In genomic region chr10:17838080-17838634, GRCh38 we compare ENCODE assay signal across 16 cellular contexts. TPM values are rescaled to one million over a fixed set of nuclear protein-coding genes. Genes with fewer than 3 reads are reported as not detected.
DNase-seq lines count a peak whose midpoint lies in the region; ATAC-seq, FAIRE-seq and TF ChIP-seq lines count a peak whose summit lies in the region.
"Had no signal": no experiment of that assay in that cellular context is flagged by ENCODE, and none has a peak within 500 bp of the region (broad histone marks: within the 10 kb centered on the region; RNA-seq: fewer than 3 reads in every experiment).

No MANE protein-coding gene starts in this region.

- CTCF ChIA-PET in GM12878 (lab: Yijun Ruan, JAX) = interaction anchor here (1.9 kb wide), 1 partner anchor 10 kb away, joined by 6 read pairs; no protein-coding TSS in a partner anchor
- CTCF ChIA-PET in activated naive CD4-positive, alpha-beta T cell treated with anti-CD3 and anti-CD28 coated beads, Interleukin-2, amount 10 ng/mL, durations not matched to agents 7 days and 5 days (lab: Charles Lee) = no interaction called here

- H3K27me3 Mint-ChIP-seq in activated naive CD4-positive, alpha-beta T cell treated with anti-CD3 and anti-CD28 coated beads, Interleukin-2, amount 10 ng/mL, durations not matched to agents 7 days and 5 days = peaks cover 15% of the 10 kb centered on the region

- H2AFZ ChIP-seq in GM12878 (ENCODE audit: control insufficient read depth, low read depth, low read length) = no peak overlapping the region

- 15% methylated on average over 9 of the region's 9 CpGs for WGBS in GM12878 (ENCODE audit: insufficient coverage, insufficient replicate concordance, low lambda C conversion rate, missing lambda C conversion rate)
- no CpG with 5 or more reads among the region's 9 CpGs for WGBS in mesendoderm (ENCODE audit: extremely low coverage, insufficient coverage, low lambda C conversion rate)
- 54% methylated on average over 9 of the region's 9 CpGs for WGBS in suprapubic skin

- POLR2A ChIA-PET in GM12878 (lab: Charles Lee) = no interaction called here

- no peaks in the 10 kb centered on the region for H3K36me3 Mint-ChIP-seq in activated naive CD4-positive, alpha-beta T cell treated with anti-CD3 and anti-CD28 coated beads, Interleukin-2, amount 10 ng/mL, durations not matched to agents 7 days and 5 days

- TF ChIP-seq EP300 in GM12878 (IDR thresholded peaks at IDR 0.05; ENCODE audit: borderline replicate concordance in 1 of 2, control insufficient read depth in 1 of 2, low read depth in 2 of 2, low read length in 2 of 2) (no peak), suprapubic skin (IDR thresholded peaks at IDR 0.05) (no peak)

- H3K4me3 ChIP-seq in MG63 = peak overlapping the region; percentile 11; the same call in 1 of the 2 replicates
- H3K4me3 ChIP-seq in GM12878 = no peak overlapping the region
- H3K4me3 ChIP-seq in mesendoderm (ENCODE audit: low read length) = no peak overlapping the region
- no peak overlapping the region for H3K4me3 ChIP-seq in suprapubic skin
- H3K4me3 ChIP-seq: transverse colon had no signal

- H3K36me3 ChIP-seq in MG63 (no peaks in the 10 kb centered on the region), GM12878 (ENCODE audit: control insufficient read depth in 2 of 2, insufficient read depth in 2 of 2, low read length in 1 of 2) (no peaks in the 10 kb centered on the region), mesendoderm (ENCODE audit: control insufficient read depth, insufficient read depth, low read length) (no peaks in the 10 kb centered on the region), suprapubic skin (no peaks in the 10 kb centered on the region)
- H3K36me3 ChIP-seq: transverse colon had no signal

- no peaks in the 10 kb centered on the region for H3K9me3 Mint-ChIP-seq in activated naive CD4-positive, alpha-beta T cell treated with anti-CD3 and anti-CD28 coated beads, Interleukin-2, amount 10 ng/mL, durations not matched to agents 7 days and 5 days

- RAD21 ChIA-PET in GM12878 (lab: Charles Lee; ENCODE audit: unreplicated experiment) = no interaction called here

- in situ Hi-C loops in GM12878 (cut with MboI) = no loop called here

- intact Hi-C loops in GM12878 (cut with micrococcal nuclease; ENCODE audit: unreplicated experiment) = no loop called here

- TF ChIP-seq POLR2A in GM12878 (IDR thresholded peaks at IDR 0.05; ENCODE audit: low read depth, low read length) (no peak), suprapubic skin (IDR thresholded peaks at IDR 0.05) (no peak)

- peak overlapping the region; percentile 88 for H2BK5ac ChIP-seq in mesendoderm (ENCODE audit: low read length)

- H2BK15ac ChIP-seq in mesendoderm (replicated peaks; ENCODE audit: low read depth) = no peak overlapping the region

- H3K4me1 Mint-ChIP-seq in activated naive CD4-positive, alpha-beta T cell treated with anti-CD3 and anti-CD28 coated beads, Interleukin-2, amount 10 ng/mL, durations not matched to agents 7 days and 5 days = no peaks in the 10 kb centered on the region

- H3K27ac ChIP-seq in GM12878 (ENCODE audit: control insufficient read depth, insufficient read depth) = no peak overlapping the region
- H3K27ac ChIP-seq in mesendoderm (ENCODE audit: low read depth, low read length) = peak overlapping the region; percentile 73
- no peak overlapping the region for H3K27ac ChIP-seq in suprapubic skin
- H3K27ac ChIP-seq: transverse colon had no signal

- peak overlapping the region; percentile 60 for H2AK5ac ChIP-seq in mesendoderm (ENCODE audit: low read length)

- peak overlapping the region; percentile 94 for H2BK120ac ChIP-seq in mesendoderm (ENCODE audit: low read depth, low read length)

- no peak overlapping the region for H3K27ac Mint-ChIP-seq in activated naive CD4-positive, alpha-beta T cell treated with anti-CD3 and anti-CD28 coated beads, Interleukin-2, amount 10 ng/mL, durations not matched to agents 7 days and 5 days

- H3K79me1 ChIP-seq in mesendoderm (ENCODE audit: low read length) = no peaks in the 10 kb centered on the region

- no peak for TF ChIP-seq CTCF in GM12878 (IDR thresholded peaks at IDR 0.05 in 2 of 3, conservative IDR thresholded peaks at IDR 0.05 in 1 of 3; ENCODE audit: control insufficient read depth in 2 of 3, extremely low read depth in 1 of 3, insufficient read depth in 1 of 3, low read depth in 3 of 3, low read length in 3 of 3)
- no peak for TF ChIP-seq CTCF in suprapubic skin (IDR thresholded peaks at IDR 0.05)

- H3K4me2 ChIP-seq in GM12878 (ENCODE audit: control insufficient read depth, insufficient read depth) (no peak overlapping the region), mesendoderm (ENCODE audit: low read length) (no peak overlapping the region)

- peak overlapping the region; percentile 62 for H3K56ac ChIP-seq in mesendoderm (ENCODE audit: low read length)

- H3K4me1 ChIP-seq in GM12878 (ENCODE audit: control insufficient read depth, insufficient read depth, low read length) (no peaks in the 10 kb centered on the region), mesendoderm (ENCODE audit: control insufficient read depth, low read depth, low read length) (peaks cover 3% of the 10 kb centered on the region), suprapubic skin (no peaks in the 10 kb centered on the region)

- TF ChIP-seq RAD21 in GM12878 (IDR thresholded peaks at IDR 0.05; ENCODE audit: insufficient read depth, low read depth, low read length) = no peak

- H4K5ac ChIP-seq in mesendoderm (ENCODE audit: low read length) = no peak overlapping the region

- DNase-seq in DMS 273 (lab: John Stamatoyannopoulos, UW; ENCODE audit: unreplicated experiment) (peak; percentile 72), MG63 (peak; percentile 14), GM12878 (ENCODE audit: low read depth, low spot score) (no peak), mesendoderm (no peak), suprapubic skin (ENCODE audit: low spot score in 2 of 2) (no peak)
- DNase-seq in stimulated activated CD4-positive, alpha-beta T cell treated with anti-CD3 and anti-CD28 coated beads, Interleukin-2, amount 100 ng/mL, for 24 hours = no peak
- no peak for DNase-seq in activated naive CD4-positive, alpha-beta T cell treated with anti-CD3 and anti-CD28 coated beads, Interleukin-2, amount 10 ng/mL, durations not matched to agents 7 days and 5 days
- no peak for DNase-seq in stimulated activated CD4-positive, alpha-beta T cell treated with anti-CD3 and anti-CD28 coated beads, Interleukin-15, amount 100 ng/mL, for 24 hours
- DNase-seq: activated naive CD4-positive, alpha-beta T cell; EL; glutamatergic neuron; NCI-H2029 treated with DMSO at 0.1 percent for 48 hours; retina; stimulated activated CD4-positive, alpha-beta T cell treated with anti-CD3 and anti-CD28 coated beads, Interleukin-2, amount 100 ng/mL, for 48 hours; transverse colon had no signal

- H3K79me2 ChIP-seq in GM12878 (ENCODE audit: control insufficient read depth, insufficient read depth, low read length) (no peaks in the 10 kb centered on the region), mesendoderm (ENCODE audit: control insufficient read depth, insufficient read depth, low read length) (no peaks in the 10 kb centered on the region)

- H3K4ac ChIP-seq in mesendoderm (ENCODE audit: low read depth, low read length) = peak overlapping the region; percentile 81

- BruUV-seq in GM12878 (replicated peaks; lab: Mats Ljungman, UMichigan) = no TSS peak

- no peak overlapping the region for H3K4me3 Mint-ChIP-seq in activated naive CD4-positive, alpha-beta T cell treated with anti-CD3 and anti-CD28 coated beads, Interleukin-2, amount 10 ng/mL, durations not matched to agents 7 days and 5 days

- FAIRE-seq in GM12878 (lab: Jason Lieb, UNC) = peak; percentile 80

- no peaks in the 10 kb centered on the region for H3K9me3 ChIP-seq in MG63
- no peaks in the 10 kb centered on the region for H3K9me3 ChIP-seq in GM12878 (replicated peaks; ENCODE audit: control insufficient read depth, insufficient read depth, low read length)
- H3K9me3 ChIP-seq in suprapubic skin = no peaks in the 10 kb centered on the region
- H3K9me3 ChIP-seq: transverse colon had no signal

- ATAC-seq in GM12878 = peak; percentile 38

- SMC1A ChIA-PET in GM12878 (lab: Charles Lee; ENCODE audit: uncharacterized antibody, unreplicated experiment) = no interaction called here

- H4K20me1 ChIP-seq in GM12878 (ENCODE audit: control insufficient read depth, insufficient read depth) = no peaks in the 10 kb centered on the region

- peak overlapping the region; percentile 96 for H3K18ac ChIP-seq in mesendoderm (ENCODE audit: low read length)

- H3K23ac ChIP-seq in mesendoderm (ENCODE audit: low read length) = no peak overlapping the region

- H3K9ac ChIP-seq in GM12878 (ENCODE audit: control insufficient read depth, insufficient read depth, low read length) (no peak overlapping the region), mesendoderm (ENCODE audit: low read length) (no peak overlapping the region)

- peak overlapping the region; percentile 56 for H4K8ac ChIP-seq in mesendoderm (ENCODE audit: low read depth, low read length)

- H3K27me3 ChIP-seq in MG63 = no peaks in the 10 kb centered on the region
- peaks cover 2 to 4% of the 10 kb centered on the region in 2 experiments; a peak in 1 of 4 replicates for H3K27me3 ChIP-seq in GM12878 (replicated peaks in 1 of 2; ENCODE audit: control insufficient read depth in 2 of 2, insufficient read depth in 2 of 2, low read length in 1 of 2)
- H3K27me3 ChIP-seq in mesendoderm (ENCODE audit: insufficient read depth, low read length, poor library complexity) = no peaks in the 10 kb centered on the region
- peaks cover 9% of the 10 kb centered on the region for H3K27me3 ChIP-seq in suprapubic skin
- H3K27me3 ChIP-seq: transverse colon had no signal

RNA-seq across cellular contexts. Expression of gene MRC1, which starts 29.0 kb away (rescaled TPM):
- total RNA-seq in MG63 (2014; rRNA removed; shearing (Covaris generic); ENCODE audit: low replicate concordance) = not detected in 2 replicates
- not detected in 2 replicates for total RNA-seq in GM12878 (2013; cell fraction: nucleolus; rRNA removed)
- total RNA-seq in GM12878 (2014; rRNA removed) = not detected in 2 replicates
- 0.04 TPM in 1 of 2 replicates, not detected in the other for total RNA-seq in GM12878 (2014; rRNA removed; fragmentation: Illumina TruSeq; extraction: Trizol)
- total RNA-seq in GM12878 (2021) = 0.19 and 0.21 TPM in 2 replicates
- polyA plus RNA-seq in GM12878 (2011; ENCODE audit: low read depth) = not detected
- polyA plus RNA-seq in GM12878 (2011; rRNA removed) = 0.01 TPM in 1 of 2 replicates, not detected in the other
- polyA plus RNA-seq in GM12878 (2011; cell fraction: cytosol; rRNA removed) = not detected in 2 replicates
- 0.03 TPM in 1 of 2 replicates, not detected in the other for polyA plus RNA-seq in GM12878 (2011; cell fraction: nucleus; rRNA removed)
- 0.01 and 0.03 TPM in 2 replicates for polyA plus RNA-seq in GM12878 (2012)
- 0.03 TPM in 1 of 2 replicates, not detected in the other for polyA plus RNA-seq in GM12878 (2014; fragmentation: Illumina TruSeq; extraction: Trizol)
- polyA plus RNA-seq in GM12878 (2014; fragmentation: Nextera tagmentation; extraction: Ambion mirVana) = under 1 TPM in 1 of 2 experiments, not detected in 1; 0.02 TPM
- polyA plus RNA-seq in GM12878 (2014; rRNA removed) = 0.01 TPM in 1 of 2 replicates, not detected in the other
- not detected for polyA plus RNA-seq in GM12878 (2016; fragmentation: Nextera tagmentation; extraction: Ambion mirVana)
- polyA minus RNA-seq in GM12878 (2011; rRNA and poly(A)+ RNA removed) = 0.07 TPM in 1 of 2 replicates, not detected in the other
- not detected in 2 replicates for polyA minus RNA-seq in GM12878 (2011; cell fraction: cytosol; rRNA and poly(A)+ RNA removed)
- polyA minus RNA-seq in GM12878 (2011; cell fraction: nucleus; rRNA and poly(A)+ RNA removed) = not detected in 2 replicates
- 0.17 TPM for polyA plus RNA-seq in mesendoderm (2013, experiment 1 of 2)
- 0.18 TPM for polyA plus RNA-seq in mesendoderm (2013, experiment 2 of 2)
- 1 to 10 TPM; 3.3 to 9.8 (median 5.9) TPM for total RNA-seq in suprapubic skin
- total RNA-seq: LHCN-M2 had no signal

Comparison
In these comparisons a context has a peak if more than half of its experiments do, and no peak if none do; other contexts are left out.
1. DNase-seq: peak in DMS 273 (single experiment) and MG63 (single experiment); none in GM12878 (single experiment), mesendoderm (single experiment), stimulated activated CD4-positive, alpha-beta T cell treated with anti-CD3 and anti-CD28 coated beads, Interleukin-2, amount 100 ng/mL, for 24 hours (0 of 2), activated naive CD4-positive, alpha-beta T cell treated with anti-CD3 and anti-CD28 coated beads, Interleukin-2, amount 10 ng/mL, durations not matched to agents 7 days and 5 days (single experiment), stimulated activated CD4-positive, alpha-beta T cell treated with anti-CD3 and anti-CD28 coated beads, Interleukin-15, amount 100 ng/mL, for 24 hours (single experiment) and suprapubic skin (0 of 2).